19 cellular contexts compared by ENCODE assay signal in genomic region chr4:1967512-1968149, GRCh38. TPM values are rescaled to one million over a fixed set of nuclear protein-coding genes. Genes with fewer than 3 reads are reported as not detected.
DNase-seq lines count a peak whose midpoint lies in the region; ATAC-seq, FAIRE-seq and TF ChIP-seq lines count a peak whose summit lies in the region.
"Had no signal": no experiment of that assay in that cellular context is flagged by ENCODE, and none has a peak within 500 bp of the region (broad histone marks: within the 10 kb centered on the region; RNA-seq: fewer than 3 reads in every experiment).

No MANE protein-coding gene starts in this region.

- peaks cover 43% of the 10 kb centered on the region for H3K36me3 Mint-ChIP-seq in CD4-positive, CD25-positive, alpha-beta regulatory T cell
- H3K36me3 Mint-ChIP-seq in astrocyte (ENCODE audit: low read depth, unreplicated experiment) (peaks cover 11% of the 10 kb centered on the region), glutamatergic neuron (ENCODE audit: unreplicated experiment) (peaks cover 13% of the 10 kb centered on the region)

- no peaks in the 10 kb centered on the region for H3K9me3 Mint-ChIP-seq in CD4-positive, CD25-positive, alpha-beta regulatory T cell
- H3K9me3 Mint-ChIP-seq in astrocyte (ENCODE audit: unreplicated experiment) (peaks cover 5% of the 10 kb centered on the region), glutamatergic neuron (ENCODE audit: unreplicated experiment) (peaks cover 5% of the 10 kb centered on the region)
- H3K9me3 Mint-ChIP-seq: activated B cell treated with CpG ODN at 0.5 μM for 24 hours had no signal

- peaks cover 0 to 8% (median 0%) of the 10 kb centered on the region in 4 donors for H3K4me1 Mint-ChIP-seq in CD4-positive, CD25-positive, alpha-beta regulatory T cell
- peaks cover 3% of the 10 kb centered on the region for H3K4me1 Mint-ChIP-seq in astrocyte (ENCODE audit: low read depth, unreplicated experiment)
- H3K4me1 Mint-ChIP-seq in glutamatergic neuron (ENCODE audit: low read depth, unreplicated experiment) = peaks cover 7% of the 10 kb centered on the region
- H3K4me1 Mint-ChIP-seq: activated B cell treated with CpG ODN at 0.5 μM for 24 hours had no signal

- no peaks in the 10 kb centered on the region for H3K9me3 ChIP-seq in CD4-positive, CD25-positive, alpha-beta regulatory T cell (ENCODE audit: control insufficient read depth in 2 of 2, low read length in 2 of 2)
- H3K9me3 ChIP-seq in astrocyte (ENCODE audit: insufficient read depth, low read depth, low read length) = no peaks in the 10 kb centered on the region
- H3K9me3 ChIP-seq in colonic mucosa = no peaks in the 10 kb centered on the region
- H3K9me3 ChIP-seq: Caco-2, MG63, neutrophil had no signal

- H2AFZ ChIP-seq in astrocyte (ENCODE audit: low read depth, low read length) = no peak overlapping the region

- no peak for ATAC-seq in CD4-positive, CD25-positive, alpha-beta regulatory T cell (ENCODE audit: low read depth in 2 of 2)

- peaks cover 49% of the 10 kb centered on the region for H3K36me3 ChIP-seq in CD4-positive, CD25-positive, alpha-beta regulatory T cell (ENCODE audit: control insufficient read depth, insufficient read depth, low read length)
- H3K36me3 ChIP-seq in astrocyte (ENCODE audit: insufficient read depth, low read length) (peaks cover 23% of the 10 kb centered on the region), colonic mucosa (no peaks in the 10 kb centered on the region)

- H3K4me3 Mint-ChIP-seq in CD4-positive, CD25-positive, alpha-beta regulatory T cell = no peak overlapping the region
- H3K4me3 Mint-ChIP-seq in astrocyte (ENCODE audit: unreplicated experiment) (no peak overlapping the region), glutamatergic neuron (ENCODE audit: unreplicated experiment) (peak overlapping the region; percentile 44)
- H3K4me3 Mint-ChIP-seq: activated B cell treated with CpG ODN at 0.5 μM for 24 hours had no signal

- no peak for FAIRE-seq in astrocyte (lab: Jason Lieb, UNC)
- FAIRE-seq: endometrium had no signal

- H3K27ac Mint-ChIP-seq in CD4-positive, CD25-positive, alpha-beta regulatory T cell = peak overlapping the region in 2 of 3 donors; percentile 5 to 81
- H3K27ac Mint-ChIP-seq in astrocyte (ENCODE audit: unreplicated experiment) (no peak overlapping the region), glutamatergic neuron (ENCODE audit: unreplicated experiment) (no peak overlapping the region)
- H3K27ac Mint-ChIP-seq: activated B cell treated with CpG ODN at 0.5 μM for 24 hours had no signal

- H3K4me3 ChIP-seq in CD4-positive, CD25-positive, alpha-beta regulatory T cell (ENCODE audit: low read depth, low read length) = no peak overlapping the region
- no peak overlapping the region for H3K4me3 ChIP-seq in astrocyte (ENCODE audit: insufficient read depth, low read depth, low read length)
- no peak overlapping the region for H3K4me3 ChIP-seq in colonic mucosa
- H3K4me3 ChIP-seq: MG63 had no signal

- intact Hi-C loops in colonic mucosa (cut with DNase I) = no loop called here

- H3K79me2 ChIP-seq in astrocyte (ENCODE audit: insufficient read depth, low read length) = peaks cover 5% of the 10 kb centered on the region

- H3K9ac ChIP-seq in astrocyte (ENCODE audit: low read length) (no peak overlapping the region), colonic mucosa (ENCODE audit: low read depth in 2 of 2, low read length in 2 of 2) (no peak overlapping the region)

- H4K20me1 ChIP-seq in astrocyte (ENCODE audit: insufficient read depth, low read length) = peaks cover 12% of the 10 kb centered on the region

- H3K27me3 Mint-ChIP-seq in CD4-positive, CD25-positive, alpha-beta regulatory T cell = no peaks in the 10 kb centered on the region
- no peaks in the 10 kb centered on the region for H3K27me3 Mint-ChIP-seq in astrocyte (ENCODE audit: low read depth, unreplicated experiment)
- no peaks in the 10 kb centered on the region for H3K27me3 Mint-ChIP-seq in glutamatergic neuron (ENCODE audit: unreplicated experiment)
- H3K27me3 Mint-ChIP-seq: activated B cell treated with CpG ODN at 0.5 μM for 24 hours had no signal

- H3K4me1 ChIP-seq in CD4-positive, CD25-positive, alpha-beta regulatory T cell (ENCODE audit: control insufficient read depth, insufficient read depth, low read length, poor library complexity, severe bottlenecking) = no peaks in the 10 kb centered on the region
- no peaks in the 10 kb centered on the region for H3K4me1 ChIP-seq in astrocyte (ENCODE audit: insufficient read depth, low read length)
- H3K4me1 ChIP-seq in colonic mucosa = no peaks in the 10 kb centered on the region
- H3K4me1 ChIP-seq: Caco-2 had no signal

- TF ChIP-seq CTCF in astrocyte (IDR thresholded peaks at IDR 0.05; ENCODE audit: insufficient read depth, low read depth, low read length) (no peak), glutamatergic neuron (IDR thresholded peaks at IDR 0.05; ENCODE audit: partially characterized antibody, unreplicated experiment) (no peak), colonic mucosa (IDR thresholded peaks at IDR 0.05) (no peak)

- no peak overlapping the region for H3K27ac ChIP-seq in CD4-positive, CD25-positive, alpha-beta regulatory T cell (ENCODE audit: insufficient read depth, low read length, poor library complexity, severe bottlenecking)
- H3K27ac ChIP-seq in astrocyte (ENCODE audit: low read depth, low read length) (no peak overlapping the region), colonic mucosa (no peak overlapping the region)
- H3K27ac ChIP-seq: neutrophil had no signal

- DNase-seq in CD4-positive, CD25-positive, alpha-beta regulatory T cell = no peak
- DNase-seq in NCI-H2029 treated with DMSO at 0.1 percent for 48 hours (lab: John Stamatoyannopoulos, UW) (peak; percentile 23), astrocyte (ENCODE audit: low read depth) (peak; percentile 36), glutamatergic neuron (no peak), globus pallidus (ENCODE audit: low spot score) (no peak), HPDE6-E6E7 (ENCODE audit: extremely low spot score) (no peak), colonic mucosa (no peak)
- no peak for DNase-seq in stimulated activated CD4-positive, alpha-beta T cell treated with anti-CD3 and anti-CD28 coated beads, Interleukin-15, amount 100 ng/mL, for 24 hours
- DNase-seq: activated B cell treated with CpG ODN at 0.5 μM for 24 hours; activated naive CD4-positive, alpha-beta T cell treated with anti-CD3 and anti-CD28 coated beads, Interleukin-2, amount 50 U/mL, for 16 hours; Caco-2; central memory CD4-positive, alpha-beta T cell; MG63; NCI-H1694 treated with DMSO at 0.1 percent for 48 hours; NCI-H524; retina; SIG-M5 had no signal

- no peaks in the 10 kb centered on the region for H3K27me3 ChIP-seq in CD4-positive, CD25-positive, alpha-beta regulatory T cell (ENCODE audit: control insufficient read depth, insufficient read depth, low read length)
- H3K27me3 ChIP-seq in astrocyte (ENCODE audit: insufficient read depth, low read length) (no peaks in the 10 kb centered on the region), colonic mucosa (no peaks in the 10 kb centered on the region)
- H3K27me3 ChIP-seq: MG63, neutrophil had no signal

- no peak overlapping the region for H3K4me2 ChIP-seq in astrocyte (ENCODE audit: low read length)

RNA-seq across cellular contexts. Expression of gene NELFA, which starts 41.1 kb away (rescaled TPM):
- 50.7 TPM for total RNA-seq in CD4-positive, CD25-positive, alpha-beta regulatory T cell
- polyA plus RNA-seq in CD4-positive, CD25-positive, alpha-beta regulatory T cell = 10 to 100 TPM; 20.2 to 30.5 (median 26.9) TPM
- 22.1 and 24.5 TPM in 2 replicates for total RNA-seq in astrocyte
- 39.6 TPM for total RNA-seq in glutamatergic neuron (ENCODE audit: unreplicated experiment)
- total RNA-seq in colonic mucosa = 10 to 100 TPM; 25.7 to 41.5 TPM

Comparison
In these comparisons a context has a peak if more than half of its experiments do, and no peak if none do; other contexts are left out.
1. DNase-seq: peak in NCI-H2029 treated with DMSO at 0.1 percent for 48 hours (single experiment) and astrocyte (single experiment); none in CD4-positive, CD25-positive, alpha-beta regulatory T cell (0 of 3), glutamatergic neuron (single experiment), globus pallidus (single experiment), HPDE6-E6E7 (single experiment), colonic mucosa (single experiment) and stimulated activated CD4-positive, alpha-beta T cell treated with anti-CD3 and anti-CD28 coated beads, Interleukin-15, amount 100 ng/mL, for 24 hours (single experiment).
2. H3K27ac Mint-ChIP-seq: peak in CD4-positive, CD25-positive, alpha-beta regulatory T cell (2 of 3); none in astrocyte (single experiment) and glutamatergic neuron (single experiment).